In the genomic region with DNA sequence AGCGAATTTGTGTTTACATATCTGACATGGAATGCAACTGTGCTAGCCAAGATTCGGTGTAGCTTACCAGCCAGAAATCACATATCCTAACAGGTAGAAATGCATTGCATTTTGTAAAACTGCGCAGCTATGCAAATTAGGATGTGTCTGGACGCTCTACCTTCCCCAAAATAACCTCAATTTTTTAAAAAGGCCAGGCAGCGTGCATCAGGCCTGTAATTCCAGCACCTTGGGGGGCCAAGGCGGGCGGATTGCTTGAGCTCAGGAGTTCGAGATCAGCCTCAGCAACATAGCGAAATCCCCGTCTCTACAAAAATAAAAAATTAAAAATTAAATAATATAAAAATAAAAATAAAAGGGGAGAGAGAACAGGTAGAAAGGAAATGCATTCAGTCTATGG, we compare ENCODE assay signal across 8 cellular contexts.
A peak's percentile ranks its signal among the peaks of the same experiment; 100 is the strongest.
DNase-seq lines count a peak whose midpoint lies in the region; ATAC-seq and TF ChIP-seq lines count a peak whose summit lies in the region.

No MANE protein-coding gene starts in this region.

- intact Hi-C loops in activated CD4-positive, alpha-beta T cell treated with anti-CD3 and anti-CD28 coated beads for 36 hours (cut with DNase I, micrococcal nuclease), result loop anchor here (1.0 to 5.0 kb wide), 10 partner anchors 166 to 1929 kb away; a partner anchor contains a TSS
- intact Hi-C loops in ascending aorta (cut with DNase I), result loop anchor here (1.0 to 10.0 kb wide), 5 partner anchors 259 to 807 kb away; a partner anchor contains a TSS

- no peak for ATAC-seq in activated CD4-positive, alpha-beta T cell treated with anti-CD3 and anti-CD28 coated beads for 36 hours

- POLR2A ChIA-PET in activated CD4-positive, alpha-beta T cell treated with anti-CD3 and anti-CD28 coated beads for 36 hours (lab: Charles Lee), result interaction anchor here (0.6 kb wide), 2 partner anchors 264 to 304 kb away, joined by 5 read pairs; no protein-coding TSS in a partner anchor

- H3K27ac Mint-ChIP-seq in activated CD4-positive, alpha-beta T cell treated with anti-CD3 and anti-CD28 coated beads for 36 hours, result no peak overlapping the region

- peaks cover 9% of the 10 kb centered on the region for H3K36me3 Mint-ChIP-seq in activated CD4-positive, alpha-beta T cell treated with anti-CD3 and anti-CD28 coated beads for 36 hours (ENCODE audit: low read depth)

- H3K27me3 ChIP-seq in ascending aorta (no peaks in the 10 kb centered on the region), thymus (ENCODE audit: control insufficient read depth, insufficient read depth) (no peaks in the 10 kb centered on the region)

- CTCF ChIA-PET in activated CD4-positive, alpha-beta T cell treated with anti-CD3 and anti-CD28 coated beads for 36 hours (lab: Charles Lee), result interaction anchor here (0.5 to 0.8 kb wide), 4 partner anchors 18 to 495 kb away, joined by 3 to 5 read pairs (median 3); a partner anchor contains a TSS

- H3K9me3 ChIP-seq in ascending aorta (no peaks in the 10 kb centered on the region), thymus (ENCODE audit: control insufficient read depth) (no peaks in the 10 kb centered on the region)

- H3K27me3 Mint-ChIP-seq in activated CD4-positive, alpha-beta T cell treated with anti-CD3 and anti-CD28 coated beads for 36 hours, result no peaks in the 10 kb centered on the region

- H3K9me3 Mint-ChIP-seq in activated CD4-positive, alpha-beta T cell treated with anti-CD3 and anti-CD28 coated beads for 36 hours (ENCODE audit: low read depth), result no peaks in the 10 kb centered on the region

- H3K36me3 ChIP-seq in ascending aorta (peaks cover 1 to 3% of the 10 kb centered on the region in 2 donors), thymus (ENCODE audit: control insufficient read depth, insufficient read depth) (no peaks in the 10 kb centered on the region)

- no peak for TF ChIP-seq CTCF in ascending aorta (IDR thresholded peaks at IDR 0.05)

- peaks cover 18% of the 10 kb centered on the region for H3K4me1 Mint-ChIP-seq in activated CD4-positive, alpha-beta T cell treated with anti-CD3 and anti-CD28 coated beads for 36 hours

- H3K4me3 ChIP-seq in ascending aorta, result peak overlapping the region; percentile 62 to 79
- peak overlapping the region; percentile 87 for H3K4me3 ChIP-seq in thymus (ENCODE audit: low read length)

- peak overlapping the region; percentile 87 to 90 for H3K27ac ChIP-seq in ascending aorta
- no peak overlapping the region for H3K27ac ChIP-seq in thymus (ENCODE audit: low read depth)

- 67% methylated on average over 10 of the region's 10 CpGs for WGBS in thymus

- peaks cover 0 to 10% of the 10 kb centered on the region in 2 donors for H3K4me1 ChIP-seq in ascending aorta
- H3K4me1 ChIP-seq in thymus (ENCODE audit: control insufficient read depth, insufficient read depth, low read length), result peaks cover 5% of the 10 kb centered on the region

- H3K4me3 Mint-ChIP-seq in activated CD4-positive, alpha-beta T cell treated with anti-CD3 and anti-CD28 coated beads for 36 hours, result peak overlapping the region; percentile 88

- peak; percentile 9 for DNase-seq in activated CD4-positive, alpha-beta T cell treated with anti-CD3 and anti-CD28 coated beads for 36 hours
- DNase-seq in activated CD4-positive, alpha-beta T cell treated with anti-CD3 and anti-CD28 coated beads, Interleukin-2, amount 50 U/mL, for 1 hour, result no peak
- no peak for DNase-seq in ascending aorta (ENCODE audit: low spot score in 2 of 2)
- DNase-seq in kidney tubule cell (ENCODE audit: low spot score), result peak; percentile 5
- no peak for DNase-seq in activated CD4-positive, CD25-positive, alpha-beta regulatory T cell (lab: John Stamatoyannopoulos, UW)
- no peak for DNase-seq in NCI-H510A (lab: John Stamatoyannopoulos, UW)
- no peak for DNase-seq in activated CD4-positive, alpha-beta T cell treated with anti-CD3 and anti-CD28 coated beads for 1 hour

Comparison
In these comparisons a context has a peak if more than half of its experiments do, and no peak if none do; other contexts are left out.
1. DNase-seq: peak in activated CD4-positive, alpha-beta T cell treated with anti-CD3 and anti-CD28 coated beads for 36 hours (single experiment) and kidney tubule cell (single experiment); none in activated CD4-positive, alpha-beta T cell treated with anti-CD3 and anti-CD28 coated beads, Interleukin-2, amount 50 U/mL, for 1 hour (single experiment), ascending aorta (0 of 2), activated CD4-positive, CD25-positive, alpha-beta regulatory T cell (0 of 4), NCI-H510A (single experiment) and activated CD4-positive, alpha-beta T cell treated with anti-CD3 and anti-CD28 coated beads for 1 hour (single experiment).